ENCODE assay signal across 1 cellular context in the genomic region with DNA sequence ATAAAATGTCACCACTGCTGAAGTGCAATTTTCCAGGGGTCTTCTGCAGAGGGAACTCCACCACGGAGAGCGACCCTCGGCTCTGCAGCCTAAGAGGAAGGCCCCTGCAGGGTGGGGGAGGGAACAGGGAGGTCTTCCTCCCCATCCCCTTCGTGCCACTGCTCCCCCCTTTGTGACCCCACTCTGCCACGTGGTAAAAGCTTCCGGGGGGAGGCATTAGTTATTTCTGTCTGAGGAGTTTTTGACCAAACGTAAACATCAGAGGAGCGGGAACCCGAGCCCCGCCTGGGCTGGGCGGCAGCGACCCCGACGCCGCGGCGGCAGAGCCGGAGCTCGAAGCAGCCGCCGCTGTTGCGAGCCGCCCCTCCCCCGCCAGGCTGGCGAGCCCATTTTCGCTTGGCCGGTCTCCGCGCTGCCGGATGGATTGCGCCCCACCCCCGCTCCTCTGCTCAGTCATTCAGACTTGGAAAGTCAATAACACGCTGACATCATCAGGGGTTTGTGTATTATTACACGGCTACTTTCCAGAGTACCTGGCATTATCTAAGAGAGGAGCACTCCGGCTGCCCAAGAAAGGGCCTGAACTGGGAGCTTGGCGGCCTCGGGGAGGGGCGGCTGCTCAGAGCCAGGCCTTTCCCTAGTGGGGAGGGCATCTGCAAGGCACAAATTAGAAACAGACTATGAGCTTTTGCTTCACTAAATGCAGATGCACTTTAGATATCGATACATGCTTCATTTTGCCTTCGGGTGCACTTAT.
TF ChIP-seq lines count a peak whose summit lies in the region.

No MANE protein-coding gene starts in this region.

TF ChIP-seq in GM12878, 131 proteins besides CTCF, POLR2A, EP300 and RAD21 (continued from another document and continues in another):
- TF ChIP-seq, protein P1, sequence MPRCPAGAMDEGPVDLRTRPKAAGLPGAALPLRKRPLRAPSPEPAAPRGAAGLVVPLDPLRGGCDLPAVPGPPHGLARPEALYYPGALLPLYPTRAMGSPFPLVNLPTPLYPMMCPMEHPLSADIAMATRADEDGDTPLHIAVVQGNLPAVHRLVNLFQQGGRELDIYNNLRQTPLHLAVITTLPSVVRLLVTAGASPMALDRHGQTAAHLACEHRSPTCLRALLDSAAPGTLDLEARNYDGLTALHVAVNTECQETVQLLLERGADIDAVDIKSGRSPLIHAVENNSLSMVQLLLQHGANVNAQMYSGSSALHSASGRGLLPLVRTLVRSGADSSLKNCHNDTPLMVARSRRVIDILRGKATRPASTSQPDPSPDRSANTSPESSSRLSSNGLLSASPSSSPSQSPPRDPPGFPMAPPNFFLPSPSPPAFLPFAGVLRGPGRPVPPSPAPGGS (IDR thresholded peaks at IDR 0.05; ENCODE audit: borderline replicate concordance, insufficient read depth, low read depth, low read length, poor library complexity, severe bottlenecking), result peak; percentile 84
- TF ChIP-seq YY1 (IDR thresholded peaks at IDR 0.05; ENCODE audit: low read depth, low read length), result peak; percentile 87
- TF ChIP-seq SRF (IDR thresholded peaks at IDR 0.05; ENCODE audit: low read depth in 2 of 2, low read length in 2 of 2), result peak in 1 of 2 experiments; percentile 76; a peak in 2 of 4 replicates
- peak; percentile 92 for TF ChIP-seq BCL11A (IDR thresholded peaks at IDR 0.05; ENCODE audit: low read depth, low read length)
- TF ChIP-seq MYC (IDR thresholded peaks at IDR 0.05; ENCODE audit: insufficient read depth, insufficient read length, insufficient replicate concordance, low read length, severe bottlenecking), result peak; percentile 61
- TF ChIP-seq NBN (IDR thresholded peaks at IDR 0.05), result 0 out of 2 replicates have a peak, but pooled peaks have one; percentile 42
- no peak for TF ChIP-seq CBX3 (IDR thresholded peaks at IDR 0.05; ENCODE audit: borderline replicate concordance, low read depth)
- TF ChIP-seq, protein P2, sequence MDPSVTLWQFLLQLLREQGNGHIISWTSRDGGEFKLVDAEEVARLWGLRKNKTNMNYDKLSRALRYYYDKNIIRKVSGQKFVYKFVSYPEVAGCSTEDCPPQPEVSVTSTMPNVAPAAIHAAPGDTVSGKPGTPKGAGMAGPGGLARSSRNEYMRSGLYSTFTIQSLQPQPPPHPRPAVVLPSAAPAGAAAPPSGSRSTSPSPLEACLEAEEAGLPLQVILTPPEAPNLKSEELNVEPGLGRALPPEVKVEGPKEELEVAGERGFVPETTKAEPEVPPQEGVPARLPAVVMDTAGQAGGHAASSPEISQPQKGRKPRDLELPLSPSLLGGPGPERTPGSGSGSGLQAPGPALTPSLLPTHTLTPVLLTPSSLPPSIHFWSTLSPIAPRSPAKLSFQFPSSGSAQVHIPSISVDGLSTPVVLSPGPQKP (IDR thresholded peaks at IDR 0.05; ENCODE audit: low read depth, low read length), result no peak
- peak; percentile 90; the same call in 1 of the 2 replicates for TF ChIP-seq ZBED1 (IDR thresholded peaks at IDR 0.05; ENCODE audit: borderline replicate concordance)
- peak; percentile 63 for TF ChIP-seq NR2C1 (IDR thresholded peaks at IDR 0.05)
- TF ChIP-seq IRF4 (IDR thresholded peaks at IDR 0.05; ENCODE audit: low read depth, low read length), result 0 out of 2 replicates have a peak, but pooled peaks have one; percentile 68
- TF ChIP-seq POLR2AphosphoS2 (IDR thresholded peaks at IDR 0.05; ENCODE audit: low read depth, low read length), result no peak
- 0 out of 2 replicates have a peak, but pooled peaks have one; percentile 14 for TF ChIP-seq ESRRA (IDR thresholded peaks at IDR 0.05; ENCODE audit: low read length)
- peak; percentile 71 for TF ChIP-seq KLF5 (IDR thresholded peaks at IDR 0.05; ENCODE audit: partially characterized antibody)
- TF ChIP-seq EED (IDR thresholded peaks at IDR 0.05; ENCODE audit: low read depth), result peak; percentile 96
- peak; percentile 54; the same call in 1 of the 2 replicates for TF ChIP-seq JUND (IDR thresholded peaks at IDR 0.05; ENCODE audit: low read depth, low read length)
- TF ChIP-seq SMAD5 (IDR thresholded peaks at IDR 0.05; ENCODE audit: low read depth), result no peak
- TF ChIP-seq ZNF622 (IDR thresholded peaks at IDR 0.05), result no peak
- peak; percentile 66; the same call in 1 of the 2 replicates for TF ChIP-seq TAF1 (IDR thresholded peaks at IDR 0.05; ENCODE audit: borderline replicate concordance, low read depth, low read length)
- no peak for TF ChIP-seq NFYA (IDR thresholded peaks at IDR 0.05; ENCODE audit: borderline replicate concordance, low read depth, low read length)
- TF ChIP-seq RUNX3 (IDR thresholded peaks at IDR 0.05; ENCODE audit: low read length), result peak; percentile 70
- peak; percentile 89 for TF ChIP-seq CBFB (IDR thresholded peaks at IDR 0.05; ENCODE audit: low read depth)
- TF ChIP-seq, protein P3, sequence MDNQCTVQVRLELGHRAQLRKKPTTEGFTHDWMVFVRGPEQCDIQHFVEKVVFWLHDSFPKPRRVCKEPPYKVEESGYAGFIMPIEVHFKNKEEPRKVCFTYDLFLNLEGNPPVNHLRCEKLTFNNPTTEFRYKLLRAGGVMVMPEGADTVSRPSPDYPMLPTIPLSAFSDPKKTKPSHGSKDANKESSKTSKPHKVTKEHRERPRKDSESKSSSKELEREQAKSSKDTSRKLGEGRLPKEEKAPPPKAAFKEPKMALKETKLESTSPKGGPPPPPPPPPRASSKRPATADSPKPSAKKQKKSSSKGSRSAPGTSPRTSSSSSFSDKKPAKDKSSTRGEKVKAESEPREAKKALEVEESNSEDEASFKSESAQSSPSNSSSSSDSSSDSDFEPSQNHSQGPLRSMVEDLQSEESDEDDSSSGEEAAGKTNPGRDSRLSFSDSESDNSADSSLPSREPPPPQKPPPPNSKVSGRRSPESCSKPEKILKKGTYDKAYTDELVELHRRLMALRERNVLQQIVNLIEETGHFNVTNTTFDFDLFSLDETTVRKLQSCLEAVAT (IDR thresholded peaks at IDR 0.05), result no peak
- TF ChIP-seq SMARCA5 (IDR thresholded peaks at IDR 0.05), result no peak
- no peak for TF ChIP-seq SMAD1 (IDR thresholded peaks at IDR 0.05; ENCODE audit: low read depth, partially characterized antibody)
- no peak for TF ChIP-seq SREBF2 (IDR thresholded peaks at IDR 0.05; ENCODE audit: low read length)
- no peak for TF ChIP-seq FOS (IDR thresholded peaks at IDR 0.05; ENCODE audit: borderline replicate concordance, extremely low read depth, insufficient read length)
- no peak for TF ChIP-seq NRF1 (conservative IDR thresholded peaks at IDR 0.05; ENCODE audit: low read depth, low read length)
- TF ChIP-seq, protein P4, sequence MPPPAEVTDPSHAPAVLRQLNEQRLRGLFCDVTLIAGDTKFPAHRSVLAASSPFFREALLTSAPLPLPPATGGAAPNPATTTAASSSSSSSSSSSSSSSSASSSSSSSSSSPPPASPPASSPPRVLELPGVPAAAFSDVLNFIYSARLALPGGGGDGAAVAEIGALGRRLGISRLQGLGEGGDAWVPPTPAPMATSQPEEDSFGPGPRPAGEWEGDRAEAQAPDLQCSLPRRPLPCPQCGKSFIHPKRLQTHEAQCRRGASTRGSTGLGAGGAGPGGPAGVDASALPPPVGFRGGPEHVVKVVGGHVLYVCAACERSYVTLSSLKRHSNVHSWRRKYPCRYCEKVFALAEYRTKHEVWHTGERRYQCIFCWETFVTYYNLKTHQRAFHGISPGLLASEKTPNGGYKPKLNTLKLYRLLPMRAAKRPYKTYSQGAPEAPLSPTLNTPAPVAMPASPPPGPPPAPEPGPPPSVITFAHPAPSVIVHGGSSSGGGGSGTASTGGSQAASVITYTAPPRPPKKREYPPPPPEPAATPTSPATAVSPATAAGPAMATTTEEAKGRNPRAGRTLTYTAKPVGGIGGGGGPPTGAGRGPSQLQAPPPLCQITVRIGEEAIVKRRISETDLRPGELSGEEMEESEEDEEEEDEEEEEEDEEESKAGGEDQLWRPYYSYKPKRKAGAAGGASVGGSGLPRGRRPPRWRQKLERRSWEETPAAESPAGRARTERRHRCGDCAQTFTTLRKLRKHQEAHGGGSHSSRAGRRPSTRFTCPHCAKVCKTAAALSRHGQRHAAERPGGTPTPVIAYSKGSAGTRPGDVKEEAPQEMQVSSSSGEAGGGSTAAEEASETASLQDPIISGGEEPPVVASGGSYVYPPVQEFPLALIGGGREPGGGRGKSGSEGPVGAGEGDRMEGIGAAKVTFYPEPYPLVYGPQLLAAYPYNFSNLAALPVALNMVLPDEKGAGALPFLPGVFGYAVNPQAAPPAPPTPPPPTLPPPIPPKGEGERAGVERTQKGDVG (CRISPR knock-in tag; IDR thresholded peaks at IDR 0.05), result no peak
- TF ChIP-seq, protein P5, sequence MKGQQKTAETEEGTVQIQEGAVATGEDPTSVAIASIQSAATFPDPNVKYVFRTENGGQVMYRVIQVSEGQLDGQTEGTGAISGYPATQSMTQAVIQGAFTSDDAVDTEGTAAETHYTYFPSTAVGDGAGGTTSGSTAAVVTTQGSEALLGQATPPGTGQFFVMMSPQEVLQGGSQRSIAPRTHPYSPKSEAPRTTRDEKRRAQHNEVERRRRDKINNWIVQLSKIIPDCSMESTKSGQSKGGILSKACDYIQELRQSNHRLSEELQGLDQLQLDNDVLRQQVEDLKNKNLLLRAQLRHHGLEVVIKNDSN (IDR thresholded peaks at IDR 0.05; ENCODE audit: borderline replicate concordance, extremely low read length, insufficient read depth, low read depth, low read length), result peak; percentile 16
- TF ChIP-seq, protein P6, sequence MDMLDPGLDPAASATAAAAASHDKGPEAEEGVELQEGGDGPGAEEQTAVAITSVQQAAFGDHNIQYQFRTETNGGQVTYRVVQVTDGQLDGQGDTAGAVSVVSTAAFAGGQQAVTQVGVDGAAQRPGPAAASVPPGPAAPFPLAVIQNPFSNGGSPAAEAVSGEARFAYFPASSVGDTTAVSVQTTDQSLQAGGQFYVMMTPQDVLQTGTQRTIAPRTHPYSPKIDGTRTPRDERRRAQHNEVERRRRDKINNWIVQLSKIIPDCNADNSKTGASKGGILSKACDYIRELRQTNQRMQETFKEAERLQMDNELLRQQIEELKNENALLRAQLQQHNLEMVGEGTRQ (IDR thresholded peaks at IDR 0.05; ENCODE audit: borderline replicate concordance, low read depth, low read length), result no peak
- TF ChIP-seq ATF7 (IDR thresholded peaks at IDR 0.05; ENCODE audit: low read depth), result peak; percentile 94
- peak; percentile 85; the same call in 1 of the 2 replicates for TF ChIP-seq ZNF217 (IDR thresholded peaks at IDR 0.05)
- no peak for TF ChIP-seq ZNF274 (IDR thresholded peaks at IDR 0.05; ENCODE audit: insufficient read depth, insufficient read length)
- peak; percentile 75 for TF ChIP-seq GATAD2B (conservative IDR thresholded peaks at IDR 0.05; ENCODE audit: low read depth)
- peak; percentile 85 for TF ChIP-seq CREB1 (IDR thresholded peaks at IDR 0.05; ENCODE audit: low read depth)
- TF ChIP-seq ZNF207 (IDR thresholded peaks at IDR 0.05; ENCODE audit: borderline replicate concordance), result peak; percentile 67; the same call in 1 of the 2 replicates
- TF ChIP-seq SP1 (IDR thresholded peaks at IDR 0.05; ENCODE audit: low read depth, low read length), result peak; percentile 90
- peak; percentile 32 for TF ChIP-seq MEF2B (IDR thresholded peaks at IDR 0.05; ENCODE audit: partially characterized antibody, poor library complexity, severe bottlenecking)
- TF ChIP-seq, protein P7, sequence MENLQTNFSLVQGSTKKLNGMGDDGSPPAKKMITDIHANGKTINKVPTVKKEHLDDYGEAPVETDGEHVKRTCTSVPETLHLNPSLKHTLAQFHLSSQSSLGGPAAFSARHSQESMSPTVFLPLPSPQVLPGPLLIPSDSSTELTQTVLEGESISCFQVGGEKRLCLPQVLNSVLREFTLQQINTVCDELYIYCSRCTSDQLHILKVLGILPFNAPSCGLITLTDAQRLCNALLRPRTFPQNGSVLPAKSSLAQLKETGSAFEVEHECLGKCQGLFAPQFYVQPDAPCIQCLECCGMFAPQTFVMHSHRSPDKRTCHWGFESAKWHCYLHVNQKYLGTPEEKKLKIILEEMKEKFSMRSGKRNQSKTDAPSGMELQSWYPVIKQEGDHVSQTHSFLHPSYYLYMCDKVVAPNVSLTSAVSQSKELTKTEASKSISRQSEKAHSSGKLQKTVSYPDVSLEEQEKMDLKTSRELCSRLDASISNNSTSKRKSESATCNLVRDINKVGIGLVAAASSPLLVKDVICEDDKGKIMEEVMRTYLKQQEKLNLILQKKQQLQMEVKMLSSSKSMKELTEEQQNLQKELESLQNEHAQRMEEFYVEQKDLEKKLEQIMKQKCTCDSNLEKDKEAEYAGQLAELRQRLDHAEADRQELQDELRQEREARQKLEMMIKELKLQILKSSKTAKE (IDR thresholded peaks at IDR 0.05; ENCODE audit: low read depth, poor library complexity, severe bottlenecking), result peak; percentile 80
- TF ChIP-seq CEBPB (IDR thresholded peaks at IDR 0.05; ENCODE audit: borderline replicate concordance in 1 of 2, low read depth in 2 of 2, low read length in 2 of 2), result 0 out of 4 replicates have a peak, but pooled peaks of 1 of the 2 experiments have one; percentile 30
- TF ChIP-seq, protein P8, sequence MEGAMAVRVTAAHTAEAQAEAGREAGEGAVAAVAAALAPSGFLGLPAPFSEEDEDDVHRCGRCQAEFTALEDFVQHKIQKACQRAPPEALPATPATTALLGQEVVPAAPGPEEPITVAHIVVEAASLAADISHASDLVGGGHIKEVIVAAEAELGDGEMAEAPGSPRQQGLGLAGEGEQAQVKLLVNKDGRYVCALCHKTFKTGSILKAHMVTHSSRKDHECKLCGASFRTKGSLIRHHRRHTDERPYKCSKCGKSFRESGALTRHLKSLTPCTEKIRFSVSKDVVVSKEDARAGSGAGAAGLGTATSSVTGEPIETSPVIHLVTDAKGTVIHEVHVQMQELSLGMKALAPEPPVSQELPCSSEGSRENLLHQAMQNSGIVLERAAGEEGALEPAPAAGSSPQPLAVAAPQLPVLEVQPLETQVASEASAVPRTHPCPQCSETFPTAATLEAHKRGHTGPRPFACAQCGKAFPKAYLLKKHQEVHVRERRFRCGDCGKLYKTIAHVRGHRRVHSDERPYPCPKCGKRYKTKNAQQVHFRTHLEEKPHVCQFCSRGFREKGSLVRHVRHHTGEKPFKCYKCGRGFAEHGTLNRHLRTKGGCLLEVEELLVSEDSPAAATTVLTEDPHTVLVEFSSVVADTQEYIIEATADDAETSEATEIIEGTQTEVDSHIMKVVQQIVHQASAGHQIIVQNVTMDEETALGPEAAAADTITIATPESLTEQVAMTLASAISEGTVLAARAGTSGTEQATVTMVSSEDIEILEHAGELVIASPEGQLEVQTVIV (IDR thresholded peaks at IDR 0.05; ENCODE audit: borderline replicate concordance, partially characterized antibody), result no peak
- TF ChIP-seq, protein P9, sequence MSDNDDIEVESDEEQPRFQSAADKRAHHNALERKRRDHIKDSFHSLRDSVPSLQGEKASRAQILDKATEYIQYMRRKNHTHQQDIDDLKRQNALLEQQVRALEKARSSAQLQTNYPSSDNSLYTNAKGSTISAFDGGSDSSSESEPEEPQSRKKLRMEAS (IDR thresholded peaks at IDR 0.05; ENCODE audit: low read depth, low read length), result peak; percentile 29; the same call in 1 of the 2 replicates
- TF ChIP-seq NR2C2 (IDR thresholded peaks at IDR 0.05; ENCODE audit: borderline replicate concordance, control insufficient read depth, insufficient read length, low read depth), result no peak
- no peak for TF ChIP-seq KAT2A (conservative IDR thresholded peaks at IDR 0.05; ENCODE audit: control insufficient read depth, low read depth, low read length)
- peak; percentile 42; the same call in 1 of the 2 replicates for TF ChIP-seq GABPA (IDR thresholded peaks at IDR 0.05; ENCODE audit: low read depth)
